ENCODE assay signal across 1 cellular context in genomic region chr5:181221792-181222629, GRCh38.
A peak's percentile ranks its signal among the peaks of the same experiment; 100 is the strongest.
TF ChIP-seq lines count a peak whose summit lies in the region.

No MANE protein-coding gene starts in this region.

TF ChIP-seq in HepG2, 621 proteins besides CTCF, POLR2A, EP300 and RAD21 (continued from another document and continues in another):
- TF ChIP-seq TAF15 (IDR thresholded peaks at IDR 0.05; ENCODE audit: low read depth, low read length, poor library complexity, severe bottlenecking) (no peak), DNMT3B (CRISPR knock-in tag; conservative IDR thresholded peaks at IDR 0.05) (peak; percentile 47), ZNF660 (CRISPR knock-in tag; IDR thresholded peaks at IDR 0.05; ENCODE audit: borderline replicate concordance, low read depth) (no peak), EED (CRISPR knock-in tag; IDR thresholded peaks at IDR 0.05) (no peak), ZC3H4 (CRISPR knock-in tag; IDR thresholded peaks at IDR 0.05; ENCODE audit: borderline replicate concordance) (no peak), ZNF572 (CRISPR knock-in tag; IDR thresholded peaks at IDR 0.05) (0 out of 2 replicates have a peak, but pooled peaks have one; percentile 50), ZNF484 (CRISPR knock-in tag; IDR thresholded peaks at IDR 0.05; ENCODE audit: borderline replicate concordance, low read depth) (no peak), PHF5A (CRISPR knock-in tag; IDR thresholded peaks at IDR 0.05; ENCODE audit: low read depth, unreplicated experiment) (no peak), JUNB (CRISPR knock-in tag; IDR thresholded peaks at IDR 0.05; ENCODE audit: borderline replicate concordance) (no peak; the same call in 1 of the 2 replicates), MYPOP (CRISPR knock-in tag; IDR thresholded peaks at IDR 0.05) (peak; percentile 90), MYNN (CRISPR knock-in tag; IDR thresholded peaks at IDR 0.05; ENCODE audit: low read depth) (peak; percentile 53; the same call in 1 of the 2 replicates), SALL2 (CRISPR knock-in tag; IDR thresholded peaks at IDR 0.05) (peak; percentile 35; the same call in 1 of the 2 replicates), ATRX (CRISPR knock-in tag; IDR thresholded peaks at IDR 0.05; ENCODE audit: borderline replicate concordance) (no peak), ZNF709 (CRISPR knock-in tag; IDR thresholded peaks at IDR 0.05) (peak; percentile 79; the same call in 1 of the 2 replicates), RELA (CRISPR knock-in tag; IDR thresholded peaks at IDR 0.05) (no peak; the same call in 1 of the 2 replicates), ATF4 (CRISPR knock-in tag; IDR thresholded peaks at IDR 0.05) (no peak), TCF7 (IDR thresholded peaks at IDR 0.05; ENCODE audit: low read depth) (no peak; the same call in 1 of the 2 replicates), KLF15 (CRISPR knock-in tag; IDR thresholded peaks at IDR 0.05; ENCODE audit: borderline replicate concordance) (peak; percentile 45; the same call in 1 of the 2 replicates), ZSCAN30 (CRISPR knock-in tag; IDR thresholded peaks at IDR 0.05) (peak; percentile 52; the same call in 1 of the 2 replicates), ZNF121 (CRISPR knock-in tag; IDR thresholded peaks at IDR 0.05) (0 out of 2 replicates have a peak, but pooled peaks have one; percentile 32), CC2D1A (CRISPR knock-in tag; IDR thresholded peaks at IDR 0.05) (no peak), TCF7L2 (IDR thresholded peaks at IDR 0.05; ENCODE audit: low read depth, low read length) (no peak), ATF2 (CRISPR knock-in tag; IDR thresholded peaks at IDR 0.05) (peak; percentile 45; the same call in 1 of the 2 replicates), SIN3A (IDR thresholded peaks at IDR 0.05; ENCODE audit: borderline replicate concordance, low read depth, low read length) (peak; percentile 62; the same call in 1 of the 2 replicates), GFI1 (CRISPR knock-in tag; IDR thresholded peaks at IDR 0.05; ENCODE audit: borderline replicate concordance) (no peak), AHR (CRISPR knock-in tag; IDR thresholded peaks at IDR 0.05) (peak; percentile 50; the same call in 1 of the 2 replicates), U2AF1 (optimal IDR thresholded peaks at IDR 0.05; ENCODE audit: low read depth, low read length) (peak; percentile 59), KAT7 (CRISPR knock-in tag; IDR thresholded peaks at IDR 0.05; ENCODE audit: borderline replicate concordance) (no peak; the same call in 1 of the 2 replicates), SP2 (CRISPR knock-in tag; IDR thresholded peaks at IDR 0.05) (0 out of 2 replicates have a peak, but pooled peaks have one; percentile 9), ZNF614 (CRISPR knock-in tag; IDR thresholded peaks at IDR 0.05; ENCODE audit: borderline replicate concordance) (no peak; the same call in 1 of the 2 replicates), ZNF891 (CRISPR knock-in tag; IDR thresholded peaks at IDR 0.05) (peak; percentile 87), TP53 (CRISPR knock-in tag; conservative IDR thresholded peaks at IDR 0.05) (peak; percentile 70; the same call in 1 of the 2 replicates), MTA3 (CRISPR knock-in tag; IDR thresholded peaks at IDR 0.05) (no peak), CBFB (CRISPR knock-in tag; IDR thresholded peaks at IDR 0.05) (peak; percentile 80), ATF7-NPFF (CRISPR knock-in tag; IDR thresholded peaks at IDR 0.05; ENCODE audit: low read depth) (peak; percentile 29), ATM (IDR thresholded peaks at IDR 0.05; ENCODE audit: borderline replicate concordance) (no peak), ZNF30 (CRISPR knock-in tag; IDR thresholded peaks at IDR 0.05) (no peak), ZNF644 (CRISPR knock-in tag; IDR thresholded peaks at IDR 0.05; ENCODE audit: low read depth) (peak; percentile 73), ZNF724P (CRISPR knock-in tag; IDR thresholded peaks at IDR 0.05; ENCODE audit: borderline replicate concordance) (no peak; the same call in 1 of the 2 replicates), POLR2AphosphoS5 (IDR thresholded peaks at IDR 0.05; ENCODE audit: low read depth, low read length) (no peak), ZMYM3 (CRISPR knock-in tag; IDR thresholded peaks at IDR 0.05) (peak; percentile 50; the same call in 1 of the 2 replicates), MEF2D (CRISPR knock-in tag; IDR thresholded peaks at IDR 0.05) (0 out of 2 replicates have a peak, but pooled peaks have one; percentile 32), FLYWCH1 (CRISPR knock-in tag; IDR thresholded peaks at IDR 0.05) (no peak), ASH2L (IDR thresholded peaks at IDR 0.05; ENCODE audit: insufficient read length, low read depth, low read length) (peak; percentile 56), ETS1 (CRISPR knock-in tag; IDR thresholded peaks at IDR 0.05) (no peak; the same call in 1 of the 2 replicates), ZNF850 (CRISPR knock-in tag; conservative IDR thresholded peaks at IDR 0.05) (peak; percentile 76; the same call in 1 of the 2 replicates), KAT8 (CRISPR knock-in tag; IDR thresholded peaks at IDR 0.05) (peak; percentile 70; the same call in 1 of the 2 replicates), BORCS8-MEF2B (CRISPR knock-in tag; IDR thresholded peaks at IDR 0.05) (peak; percentile 81; the same call in 1 of the 2 replicates)
- TF ChIP-seq, protein P1, sequence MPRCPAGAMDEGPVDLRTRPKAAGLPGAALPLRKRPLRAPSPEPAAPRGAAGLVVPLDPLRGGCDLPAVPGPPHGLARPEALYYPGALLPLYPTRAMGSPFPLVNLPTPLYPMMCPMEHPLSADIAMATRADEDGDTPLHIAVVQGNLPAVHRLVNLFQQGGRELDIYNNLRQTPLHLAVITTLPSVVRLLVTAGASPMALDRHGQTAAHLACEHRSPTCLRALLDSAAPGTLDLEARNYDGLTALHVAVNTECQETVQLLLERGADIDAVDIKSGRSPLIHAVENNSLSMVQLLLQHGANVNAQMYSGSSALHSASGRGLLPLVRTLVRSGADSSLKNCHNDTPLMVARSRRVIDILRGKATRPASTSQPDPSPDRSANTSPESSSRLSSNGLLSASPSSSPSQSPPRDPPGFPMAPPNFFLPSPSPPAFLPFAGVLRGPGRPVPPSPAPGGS (CRISPR knock-in tag; IDR thresholded peaks at IDR 0.05): peak; percentile 64
- TF ChIP-seq, protein P2, sequence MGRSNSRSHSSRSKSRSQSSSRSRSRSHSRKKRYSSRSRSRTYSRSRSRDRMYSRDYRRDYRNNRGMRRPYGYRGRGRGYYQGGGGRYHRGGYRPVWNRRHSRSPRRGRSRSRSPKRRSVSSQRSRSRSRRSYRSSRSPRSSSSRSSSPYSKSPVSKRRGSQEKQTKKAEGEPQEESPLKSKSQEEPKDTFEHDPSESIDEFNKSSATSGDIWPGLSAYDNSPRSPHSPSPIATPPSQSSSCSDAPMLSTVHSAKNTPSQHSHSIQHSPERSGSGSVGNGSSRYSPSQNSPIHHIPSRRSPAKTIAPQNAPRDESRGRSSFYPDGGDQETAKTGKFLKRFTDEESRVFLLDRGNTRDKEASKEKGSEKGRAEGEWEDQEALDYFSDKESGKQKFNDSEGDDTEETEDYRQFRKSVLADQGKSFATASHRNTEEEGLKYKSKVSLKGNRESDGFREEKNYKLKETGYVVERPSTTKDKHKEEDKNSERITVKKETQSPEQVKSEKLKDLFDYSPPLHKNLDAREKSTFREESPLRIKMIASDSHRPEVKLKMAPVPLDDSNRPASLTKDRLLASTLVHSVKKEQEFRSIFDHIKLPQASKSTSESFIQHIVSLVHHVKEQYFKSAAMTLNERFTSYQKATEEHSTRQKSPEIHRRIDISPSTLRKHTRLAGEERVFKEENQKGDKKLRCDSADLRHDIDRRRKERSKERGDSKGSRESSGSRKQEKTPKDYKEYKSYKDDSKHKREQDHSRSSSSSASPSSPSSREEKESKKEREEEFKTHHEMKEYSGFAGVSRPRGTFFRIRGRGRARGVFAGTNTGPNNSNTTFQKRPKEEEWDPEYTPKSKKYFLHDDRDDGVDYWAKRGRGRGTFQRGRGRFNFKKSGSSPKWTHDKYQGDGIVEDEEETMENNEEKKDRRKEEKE (IDR thresholded peaks at IDR 0.05): no peak
- TF ChIP-seq, protein P3, sequence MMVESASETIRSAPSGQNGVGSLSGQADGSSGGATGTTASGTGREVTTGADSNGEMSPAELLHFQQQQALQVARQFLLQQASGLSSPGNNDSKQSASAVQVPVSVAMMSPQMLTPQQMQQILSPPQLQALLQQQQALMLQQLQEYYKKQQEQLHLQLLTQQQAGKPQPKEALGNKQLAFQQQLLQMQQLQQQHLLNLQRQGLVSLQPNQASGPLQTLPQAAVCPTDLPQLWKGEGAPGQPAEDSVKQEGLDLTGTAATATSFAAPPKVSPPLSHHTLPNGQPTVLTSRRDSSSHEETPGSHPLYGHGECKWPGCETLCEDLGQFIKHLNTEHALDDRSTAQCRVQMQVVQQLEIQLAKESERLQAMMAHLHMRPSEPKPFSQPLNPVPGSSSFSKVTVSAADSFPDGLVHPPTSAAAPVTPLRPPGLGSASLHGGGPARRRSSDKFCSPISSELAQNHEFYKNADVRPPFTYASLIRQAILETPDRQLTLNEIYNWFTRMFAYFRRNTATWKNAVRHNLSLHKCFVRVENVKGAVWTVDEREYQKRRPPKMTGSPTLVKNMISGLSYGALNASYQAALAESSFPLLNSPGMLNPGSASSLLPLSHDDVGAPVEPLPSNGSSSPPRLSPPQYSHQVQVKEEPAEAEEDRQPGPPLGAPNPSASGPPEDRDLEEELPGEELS (CRISPR knock-in tag; IDR thresholded peaks at IDR 0.05): peak; percentile 41
- TF ChIP-seq, protein P4, sequence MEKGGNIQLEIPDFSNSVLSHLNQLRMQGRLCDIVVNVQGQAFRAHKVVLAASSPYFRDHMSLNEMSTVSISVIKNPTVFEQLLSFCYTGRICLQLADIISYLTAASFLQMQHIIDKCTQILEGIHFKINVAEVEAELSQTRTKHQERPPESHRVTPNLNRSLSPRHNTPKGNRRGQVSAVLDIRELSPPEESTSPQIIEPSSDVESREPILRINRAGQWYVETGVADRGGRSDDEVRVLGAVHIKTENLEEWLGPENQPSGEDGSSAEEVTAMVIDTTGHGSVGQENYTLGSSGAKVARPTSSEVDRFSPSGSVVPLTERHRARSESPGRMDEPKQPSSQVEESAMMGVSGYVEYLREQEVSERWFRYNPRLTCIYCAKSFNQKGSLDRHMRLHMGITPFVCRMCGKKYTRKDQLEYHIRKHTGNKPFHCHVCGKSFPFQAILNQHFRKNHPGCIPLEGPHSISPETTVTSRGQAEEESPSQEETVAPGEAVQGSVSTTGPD (CRISPR knock-in tag; IDR thresholded peaks at IDR 0.05): no peak; the same call in 1 of the 2 replicates
- TF ChIP-seq, protein P5, sequence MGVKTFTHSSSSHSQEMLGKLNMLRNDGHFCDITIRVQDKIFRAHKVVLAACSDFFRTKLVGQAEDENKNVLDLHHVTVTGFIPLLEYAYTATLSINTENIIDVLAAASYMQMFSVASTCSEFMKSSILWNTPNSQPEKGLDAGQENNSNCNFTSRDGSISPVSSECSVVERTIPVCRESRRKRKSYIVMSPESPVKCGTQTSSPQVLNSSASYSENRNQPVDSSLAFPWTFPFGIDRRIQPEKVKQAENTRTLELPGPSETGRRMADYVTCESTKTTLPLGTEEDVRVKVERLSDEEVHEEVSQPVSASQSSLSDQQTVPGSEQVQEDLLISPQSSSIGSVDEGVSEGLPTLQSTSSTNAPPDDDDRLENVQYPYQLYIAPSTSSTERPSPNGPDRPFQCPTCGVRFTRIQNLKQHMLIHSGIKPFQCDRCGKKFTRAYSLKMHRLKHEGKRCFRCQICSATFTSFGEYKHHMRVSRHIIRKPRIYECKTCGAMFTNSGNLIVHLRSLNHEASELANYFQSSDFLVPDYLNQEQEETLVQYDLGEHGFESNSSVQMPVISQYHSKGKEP (CRISPR knock-in tag; IDR thresholded peaks at IDR 0.05): no peak
- TF ChIP-seq, protein P6, sequence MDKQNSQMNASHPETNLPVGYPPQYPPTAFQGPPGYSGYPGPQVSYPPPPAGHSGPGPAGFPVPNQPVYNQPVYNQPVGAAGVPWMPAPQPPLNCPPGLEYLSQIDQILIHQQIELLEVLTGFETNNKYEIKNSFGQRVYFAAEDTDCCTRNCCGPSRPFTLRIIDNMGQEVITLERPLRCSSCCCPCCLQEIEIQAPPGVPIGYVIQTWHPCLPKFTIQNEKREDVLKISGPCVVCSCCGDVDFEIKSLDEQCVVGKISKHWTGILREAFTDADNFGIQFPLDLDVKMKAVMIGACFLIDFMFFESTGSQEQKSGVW (CRISPR knock-in tag; IDR thresholded peaks at IDR 0.05; ENCODE audit: borderline replicate concordance): no peak
- TF ChIP-seq, protein P7, sequence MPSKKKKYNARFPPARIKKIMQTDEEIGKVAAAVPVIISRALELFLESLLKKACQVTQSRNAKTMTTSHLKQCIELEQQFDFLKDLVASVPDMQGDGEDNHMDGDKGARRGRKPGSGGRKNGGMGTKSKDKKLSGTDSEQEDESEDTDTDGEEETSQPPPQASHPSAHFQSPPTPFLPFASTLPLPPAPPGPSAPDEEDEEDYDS (CRISPR knock-in tag; IDR thresholded peaks at IDR 0.05): peak; percentile 43; the same call in 1 of the 2 replicates
